ENCODE assay signal across 1 cellular context in genomic region chr15:58736244-58736643, GRCh38.
TF ChIP-seq lines count a peak whose summit lies in the region.

No MANE protein-coding gene starts in this region.

TF ChIP-seq in A549, 52 proteins besides CTCF, POLR2A, EP300 and RAD21:
- TF ChIP-seq, protein P1, sequence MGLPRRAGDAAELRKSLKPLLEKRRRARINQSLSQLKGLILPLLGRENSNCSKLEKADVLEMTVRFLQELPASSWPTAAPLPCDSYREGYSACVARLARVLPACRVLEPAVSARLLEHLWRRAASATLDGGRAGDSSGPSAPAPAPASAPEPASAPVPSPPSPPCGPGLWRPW (IDR thresholded peaks at IDR 0.05): no peak
- TF ChIP-seq FOSL2 (IDR thresholded peaks at IDR 0.05) (no peak), FOSL2 (CRISPR knock-in tag; IDR thresholded peaks at IDR 0.05) (no peak), CEBPB (IDR thresholded peaks at IDR 0.05) (no peak), TP53 (CRISPR knock-in tag; IDR thresholded peaks at IDR 0.05) (no peak), MAZ (IDR thresholded peaks at IDR 0.05; ENCODE audit: borderline replicate concordance, low read depth, low read length) (no peak), FOXS1 (CRISPR knock-in tag; IDR thresholded peaks at IDR 0.05) (no peak), HOXA7 (CRISPR knock-in tag; IDR thresholded peaks at IDR 0.05) (no peak), CHD2 (IDR thresholded peaks at IDR 0.05; ENCODE audit: low read length, partially characterized antibody) (no peak), HOXB13 (CRISPR knock-in tag; IDR thresholded peaks at IDR 0.05; ENCODE audit: low read depth) (no peak), GATA3 (IDR thresholded peaks at IDR 0.05; ENCODE audit: borderline replicate concordance) (no peak), MAFK (IDR thresholded peaks at IDR 0.05; ENCODE audit: partially characterized antibody) (no peak)
- TF ChIP-seq, protein P2, sequence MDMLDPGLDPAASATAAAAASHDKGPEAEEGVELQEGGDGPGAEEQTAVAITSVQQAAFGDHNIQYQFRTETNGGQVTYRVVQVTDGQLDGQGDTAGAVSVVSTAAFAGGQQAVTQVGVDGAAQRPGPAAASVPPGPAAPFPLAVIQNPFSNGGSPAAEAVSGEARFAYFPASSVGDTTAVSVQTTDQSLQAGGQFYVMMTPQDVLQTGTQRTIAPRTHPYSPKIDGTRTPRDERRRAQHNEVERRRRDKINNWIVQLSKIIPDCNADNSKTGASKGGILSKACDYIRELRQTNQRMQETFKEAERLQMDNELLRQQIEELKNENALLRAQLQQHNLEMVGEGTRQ (IDR thresholded peaks at IDR 0.05): no peak
